In the genomic region with DNA sequence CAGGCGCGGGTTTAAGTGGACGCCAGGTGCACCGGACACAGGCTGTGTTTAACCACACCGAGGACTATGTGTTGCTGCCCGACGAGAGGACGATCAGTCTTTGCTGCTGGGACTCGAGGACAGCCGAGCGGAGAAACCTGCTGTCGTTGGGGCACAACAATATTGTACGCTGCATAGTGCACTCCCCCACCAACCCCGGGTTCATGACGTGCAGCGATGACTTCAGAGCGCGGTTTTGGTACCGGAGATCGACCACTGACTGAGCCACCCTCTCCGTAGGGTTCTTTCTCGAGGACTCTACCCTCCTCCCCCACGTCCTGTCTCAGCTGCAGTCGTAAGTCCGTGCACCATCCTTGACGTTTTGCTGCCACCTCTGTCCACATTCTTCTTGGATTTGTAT, we compare ENCODE assay signal across 15 cellular contexts. TPM values are rescaled to one million over a fixed set of nuclear protein-coding genes. Genes with fewer than 3 reads are reported as not detected.
DNase-seq lines count a peak whose midpoint lies in the region; ATAC-seq, FAIRE-seq and TF ChIP-seq lines count a peak whose summit lies in the region.
"Had no signal": no experiment of that assay in that cellular context is flagged by ENCODE, and none has a peak within 500 bp of the region (broad histone marks: within the 10 kb centered on the region; RNA-seq: fewer than 3 reads in every experiment).

No MANE protein-coding gene starts in this region.

- TF ChIP-seq CTCF in HepG2 (CRISPR knock-in tag; IDR thresholded peaks at IDR 0.05) (no peak), right lobe of liver (IDR thresholded peaks at IDR 0.05) (no peak)

- DNase-seq in activated CD4-positive, alpha-beta T cell treated with anti-CD3 and anti-CD28 coated beads, Interleukin-2, amount 10 ng/mL, durations not matched to agents 7 days and 5 days: peak; percentile 64
- DNase-seq in activated CD4-positive, alpha-beta T cell treated with anti-CD3 and anti-CD28 coated beads, Interleukin-2, amount 50 U/mL, for 48 hours: no peak
- DNase-seq in HepG2 (ENCODE audit: low spot score) (no peak), right lobe of liver (no peak), HTR-8/SVneo (ENCODE audit: insufficient read length, low spot score) (no peak), mesenchymal stem cell (no peak), GDM1 (lab: John Stamatoyannopoulos, UW) (no peak)
- DNase-seq: 8988T, AML-193, DMS79, H7 had no signal

- no peak overlapping the region for H3K18ac ChIP-seq in mesenchymal stem cell (ENCODE audit: low read depth in 1 of 2, low read length in 2 of 2)

- H3K27ac ChIP-seq in HepG2 (ENCODE audit: extremely low read length, insufficient read depth, low read length): no peak overlapping the region
- no peak overlapping the region for H3K27ac ChIP-seq in right lobe of liver
- no peak overlapping the region for H3K27ac ChIP-seq in mesenchymal stem cell (ENCODE audit: low read length, poor library complexity, severe bottlenecking)
- H3K27ac ChIP-seq: BLaER1 had no signal

- intact Hi-C loops in HepG2 (cut with micrococcal nuclease; ENCODE audit: unreplicated experiment) (no loop called here), right lobe of liver (cut with DNase I) (no loop called here)

- peak overlapping the region; percentile 7 for H4K8ac ChIP-seq in mesenchymal stem cell (ENCODE audit: low read length)

- H4K20me1 ChIP-seq in HepG2 (ENCODE audit: insufficient read depth, low read length): peaks cover 11% of the 10 kb centered on the region

- H3K27ac Mint-ChIP-seq in activated CD4-positive, alpha-beta T cell treated with anti-CD3 and anti-CD28 coated beads, Interleukin-2, amount 10 ng/mL, durations not matched to agents 7 days and 5 days: peak overlapping the region; percentile 89
- H3K27ac Mint-ChIP-seq: GM23338 had no signal

- H3K4me3 Mint-ChIP-seq in activated CD4-positive, alpha-beta T cell treated with anti-CD3 and anti-CD28 coated beads, Interleukin-2, amount 10 ng/mL, durations not matched to agents 7 days and 5 days: peak overlapping the region; percentile 50
- H3K4me3 Mint-ChIP-seq: GM23338 had no signal

- TF ChIP-seq POLR2A in HepG2 (IDR thresholded peaks at IDR 0.05; ENCODE audit: insufficient read depth in 1 of 2, low read depth in 2 of 2, low read length in 2 of 2) (no peak), right lobe of liver (IDR thresholded peaks at IDR 0.05) (no peak)

- H3K9me3 ChIP-seq in HepG2 (ENCODE audit: low read length) (no peaks in the 10 kb centered on the region), right lobe of liver (no peaks in the 10 kb centered on the region), mesenchymal stem cell (ENCODE audit: control insufficient read depth, low read length) (no peaks in the 10 kb centered on the region)
- H3K9me3 ChIP-seq: BLaER1 had no signal

- H3K27me3 ChIP-seq in HepG2 (ENCODE audit: control insufficient read depth in 1 of 2, insufficient read depth in 2 of 2, low read length in 2 of 2) (no peaks in the 10 kb centered on the region), right lobe of liver (no peaks in the 10 kb centered on the region), mesenchymal stem cell (ENCODE audit: control insufficient read depth in 1 of 2, insufficient read depth in 1 of 2, low read length in 2 of 2) (no peaks in the 10 kb centered on the region)
- H3K27me3 ChIP-seq: BLaER1 had no signal

- H2BK120ac ChIP-seq in mesenchymal stem cell (ENCODE audit: low read depth, low read length): no peak overlapping the region

- no peak overlapping the region for H3K9ac ChIP-seq in HepG2 (ENCODE audit: insufficient read depth, low read depth, low read length)
- H3K9ac ChIP-seq in mesenchymal stem cell (ENCODE audit: low read length): no peak overlapping the region
- H3K9ac ChIP-seq: BLaER1 had no signal

- peaks cover 43% of the 10 kb centered on the region for H3K4me1 Mint-ChIP-seq in activated CD4-positive, alpha-beta T cell treated with anti-CD3 and anti-CD28 coated beads, Interleukin-2, amount 10 ng/mL, durations not matched to agents 7 days and 5 days
- H3K4me1 Mint-ChIP-seq: GM23338 had no signal

- no peak overlapping the region for H3K14ac ChIP-seq in mesenchymal stem cell (ENCODE audit: low read length in 2 of 2)

- no peak overlapping the region for H3K4ac ChIP-seq in mesenchymal stem cell (ENCODE audit: low read depth in 1 of 2, low read length in 2 of 2)

- H2AK5ac ChIP-seq in mesenchymal stem cell (ENCODE audit: low read length, severe bottlenecking): no peak overlapping the region

- ATAC-seq in HepG2 (no peak), right lobe of liver (no peak), HG03097 (IDR thresholded peaks at IDR 0.05; ENCODE audit: low FRiP score, unreplicated experiment) (no peak)
- ATAC-seq: GM23338 had no signal

- no peaks in the 10 kb centered on the region for H3K27me3 Mint-ChIP-seq in activated CD4-positive, alpha-beta T cell treated with anti-CD3 and anti-CD28 coated beads, Interleukin-2, amount 10 ng/mL, durations not matched to agents 7 days and 5 days

- no peak overlapping the region for H2BK12ac ChIP-seq in mesenchymal stem cell (ENCODE audit: low read length in 2 of 2)

- peaks cover 9% of the 10 kb centered on the region for H3K79me2 ChIP-seq in HepG2 (ENCODE audit: insufficient read depth, low read length)

- H3K79me1 ChIP-seq in mesenchymal stem cell (replicated peaks; ENCODE audit: low read length, poor library complexity, severe bottlenecking): peaks cover 24% of the 10 kb centered on the region

- H2AFZ ChIP-seq in HepG2 (ENCODE audit: low read length) (no peak overlapping the region), mesenchymal stem cell (ENCODE audit: low read depth, low read length) (no peak overlapping the region)
- H2AFZ ChIP-seq: GM23338 had no signal

- no peak overlapping the region for H3K23ac ChIP-seq in mesenchymal stem cell (ENCODE audit: low read length in 2 of 2)

- H3K36me3 Mint-ChIP-seq in activated CD4-positive, alpha-beta T cell treated with anti-CD3 and anti-CD28 coated beads, Interleukin-2, amount 10 ng/mL, durations not matched to agents 7 days and 5 days (ENCODE audit: low read depth): peaks cover 65% of the 10 kb centered on the region

- H3K4me1 ChIP-seq in HepG2 (ENCODE audit: insufficient read depth, low read length) (no peaks in the 10 kb centered on the region), right lobe of liver (no peaks in the 10 kb centered on the region), mesenchymal stem cell (ENCODE audit: control insufficient read depth, insufficient read depth, low read depth, low read length) (no peaks in the 10 kb centered on the region)
- H3K4me1 ChIP-seq: BLaER1 had no signal

- CTCF ChIA-PET in activated CD4-positive, alpha-beta T cell treated with anti-CD3 and anti-CD28 coated beads, Interleukin-2, amount 10 ng/mL, durations not matched to agents 7 days and 5 days (lab: Charles Lee): no interaction called here
- CTCF ChIA-PET in HepG2 (lab: Yijun Ruan, JAX; ENCODE audit: low intra/inter-chr PET ratio, low total read pairs): no interaction called here

- in situ Hi-C loops in HepG2 (cut with HindIII; ENCODE audit: extremely low pct_ligation_motif_present, low pct_unique_long_range_greater_than_20kb): no loop called here

- H4K91ac ChIP-seq in mesenchymal stem cell (ENCODE audit: low read length): no peak overlapping the region

- H3K4me3 ChIP-seq in HepG2 (replicated peaks in 1 of 3; ENCODE audit: insufficient read depth in 1 of 3, low read depth in 2 of 3, low read length in 3 of 3) (no peak overlapping the region), right lobe of liver (no peak overlapping the region), mesenchymal stem cell (ENCODE audit: insufficient read depth in 1 of 2, low read depth in 1 of 2, low read length in 2 of 2) (no peak overlapping the region)
- H3K4me3 ChIP-seq: BLaER1, GM23338 had no signal

- TF ChIP-seq RAD21 in HepG2 (CRISPR knock-in tag; IDR thresholded peaks at IDR 0.05): no peak

- 96% methylated on average over 26 of the region's 26 CpGs for WGBS in HepG2 (ENCODE audit: low lambda C conversion rate)
- 89% methylated on average over 14 of the region's 26 CpGs for WGBS in right lobe of liver (ENCODE audit: insufficient coverage, low coverage, low lambda C conversion rate, missing lambda C conversion rate)
- WGBS in mesenchymal stem cell: 97% methylated on average over 25 of the region's 26 CpGs

- FAIRE-seq in HepG2 (lab: Jason Lieb, UNC): no peak
- FAIRE-seq in HTR-8/SVneo (lab: Jason Lieb, UNC): peak; percentile 80
- FAIRE-seq: GM12891 had no signal

- POLR2A ChIA-PET in activated CD4-positive, alpha-beta T cell treated with anti-CD3 and anti-CD28 coated beads, Interleukin-2, amount 10 ng/mL, durations not matched to agents 7 days and 5 days (lab: Charles Lee): no interaction called here
- POLR2A ChIA-PET in HepG2 (lab: Yijun Ruan, JAX): no interaction called here

- TF ChIP-seq EP300 in HepG2 (IDR thresholded peaks at IDR 0.05; ENCODE audit: low read depth in 2 of 2, low read length in 2 of 2) (no peak), HepG2 (CRISPR knock-in tag; IDR thresholded peaks at IDR 0.05; ENCODE audit: borderline replicate concordance) (no peak)

- H3K4me2 ChIP-seq in HepG2 (ENCODE audit: low read depth, low read length) (no peak overlapping the region), mesenchymal stem cell (ENCODE audit: low read length, poor library complexity, severe bottlenecking) (no peak overlapping the region)
- H3K4me2 ChIP-seq: BLaER1, GM23338 had no signal

- no peak overlapping the region for H2BK5ac ChIP-seq in mesenchymal stem cell (ENCODE audit: low read depth, low read length, poor library complexity, severe bottlenecking)

- BruUV-seq in HepG2 (replicated peaks; lab: Mats Ljungman, UMichigan): no TSS peak

- H2BK15ac ChIP-seq in mesenchymal stem cell (ENCODE audit: low read depth, poor library complexity, severe bottlenecking): no peak overlapping the region

- no peaks in the 10 kb centered on the region for H3K9me3 Mint-ChIP-seq in activated CD4-positive, alpha-beta T cell treated with anti-CD3 and anti-CD28 coated beads, Interleukin-2, amount 10 ng/mL, durations not matched to agents 7 days and 5 days
- H3K9me3 Mint-ChIP-seq: GM23338 had no signal

- peaks cover 28 to 72% of the 10 kb centered on the region in 2 experiments for H3K36me3 ChIP-seq in HepG2 (replicated peaks in 1 of 2; ENCODE audit: control insufficient read depth in 1 of 2, insufficient read depth in 2 of 2, low read length in 2 of 2)
- H3K36me3 ChIP-seq in right lobe of liver: peaks cover 0 to 67% (median 32%) of the 10 kb centered on the region in 4 donors
- peaks cover 30 to 87% of the 10 kb centered on the region in 2 experiments for H3K36me3 ChIP-seq in mesenchymal stem cell (ENCODE audit: control insufficient read depth in 1 of 2, insufficient read depth in 2 of 2, low read depth in 1 of 2, low read length in 2 of 2)

RNA-seq across cellular contexts. Expression of a gene that starts 8.6 kb away (rescaled TPM):
- total RNA-seq in activated CD4-positive, alpha-beta T cell treated with anti-CD3 and anti-CD28 coated beads, Interleukin-2, amount 10 ng/mL, durations not matched to agents 7 days and 5 days: 1 to 10 TPM; 8.6 to 9.0 TPM
- total RNA-seq in HepG2 (2016; rRNA removed; fragmentation: Illumina TruSeq; extraction: Trizol) (0.38 and 0.49 TPM in 2 replicates), right lobe of liver (1 to 10 TPM in 2 of 6 experiments, under 1 TPM in 4; 0.66 to 2.1 (median 0.83) TPM)
- 0.09 TPM in 1 of 2 replicates, not detected in the other for total RNA-seq in HepG2 (2016; cell fraction: cytosol; rRNA removed; fragmentation: Illumina TruSeq; extraction: Trizol; ENCODE audit: low read depth)
- 0.28 and 0.35 TPM in 2 replicates for total RNA-seq in HepG2 (2016; cell fraction: insoluble cytoplasmic fraction; rRNA removed; fragmentation: Illumina TruSeq; extraction: Trizol)
- 0.17 and 0.31 TPM in 2 replicates for total RNA-seq in HepG2 (2016; cell fraction: membrane; rRNA removed; fragmentation: Illumina TruSeq; extraction: Trizol)
- total RNA-seq in HepG2 (2016; cell fraction: nucleus; rRNA removed; fragmentation: Illumina TruSeq; extraction: Trizol): 0.53 and 0.65 TPM in 2 replicates
- 0.17 and 0.25 TPM in 2 replicates for polyA plus RNA-seq in HepG2 (2011; rRNA removed)
- 0.10 and 0.17 TPM in 2 replicates for polyA plus RNA-seq in HepG2 (2011; cell fraction: cytosol; rRNA removed)
- 0.35 and 0.50 TPM in 2 replicates for polyA plus RNA-seq in HepG2 (2011; cell fraction: nucleus; rRNA removed)
- polyA plus RNA-seq in HepG2 (2012): 0.17 and 0.23 TPM in 2 replicates
- polyA plus RNA-seq in HepG2 (2016; cell fraction: cytosol; fragmentation: Illumina TruSeq; extraction: Trizol; ENCODE audit: low read depth): not detected in 2 replicates
- 0.30 and 0.41 TPM in 2 replicates for polyA plus RNA-seq in HepG2 (2016; cell fraction: insoluble cytoplasmic fraction; fragmentation: Illumina TruSeq; extraction: Trizol; ENCODE audit: low read depth)
- 0.06 and 0.08 TPM in 2 replicates for polyA plus RNA-seq in HepG2 (2016; cell fraction: membrane; fragmentation: Illumina TruSeq; extraction: Trizol; ENCODE audit: low read depth)
- 0.21 and 0.48 TPM in 2 replicates for polyA plus RNA-seq in HepG2 (2016; cell fraction: nucleus; fragmentation: Illumina TruSeq; extraction: Trizol; ENCODE audit: insufficient read depth, low read depth)
- 0.06 and 0.07 TPM in 2 replicates for polyA minus RNA-seq in HepG2 (2011; rRNA and poly(A)+ RNA removed; ENCODE audit: low replicate concordance)
- polyA minus RNA-seq in HepG2 (2011; cell fraction: cytosol; rRNA and poly(A)+ RNA removed): 0.26 TPM in 1 of 2 replicates, not detected in the other
- 0.26 and 0.50 TPM in 2 replicates for polyA minus RNA-seq in HepG2 (2011; cell fraction: nucleus; rRNA and poly(A)+ RNA removed)
- 0.14 TPM for polyA plus RNA-seq in mesenchymal stem cell (2013, experiment 1 of 2)
- 0.19 TPM for polyA plus RNA-seq in mesenchymal stem cell (2013, experiment 2 of 2)
- total RNA-seq: GM23338, H7 had no signal
- polyA plus RNA-seq: GM23338 had no signal

RNA-seq across cellular contexts. Expression of a gene that starts 11.0 kb away (rescaled TPM):
- 10 to 100 TPM; 61.8 to 62.4 TPM for total RNA-seq in activated CD4-positive, alpha-beta T cell treated with anti-CD3 and anti-CD28 coated beads, Interleukin-2, amount 10 ng/mL, durations not matched to agents 7 days and 5 days
- total RNA-seq in HepG2 (2016; rRNA removed; fragmentation: Illumina TruSeq; extraction: Trizol) (70.9 and 105 TPM in 2 replicates), right lobe of liver (10 to 100 TPM; 14.9 to 27.2 (median 16.6) TPM)
- total RNA-seq in HepG2 (2016; cell fraction: cytosol; rRNA removed; fragmentation: Illumina TruSeq; extraction: Trizol; ENCODE audit: low read depth): 17.0 and 17.9 TPM in 2 replicates
- total RNA-seq in HepG2 (2016; cell fraction: insoluble cytoplasmic fraction; rRNA removed; fragmentation: Illumina TruSeq; extraction: Trizol): 72.4 and 104 TPM in 2 replicates
- total RNA-seq in HepG2 (2016; cell fraction: membrane; rRNA removed; fragmentation: Illumina TruSeq; extraction: Trizol): 37.3 and 42.3 TPM in 2 replicates
- total RNA-seq in HepG2 (2016; cell fraction: nucleus; rRNA removed; fragmentation: Illumina TruSeq; extraction: Trizol): 53.7 and 58.2 TPM in 2 replicates
- polyA plus RNA-seq in HepG2 (2011; rRNA removed): 67.9 and 100 TPM in 2 replicates
- 63.9 and 67.0 TPM in 2 replicates for polyA plus RNA-seq in HepG2 (2011; cell fraction: cytosol; rRNA removed)
- polyA plus RNA-seq in HepG2 (2011; cell fraction: nucleus; rRNA removed): 63.5 and 65.1 TPM in 2 replicates
- 39.4 and 55.3 TPM in 2 replicates for polyA plus RNA-seq in HepG2 (2012)
- 8.4 and 10.8 TPM in 2 replicates for polyA plus RNA-seq in HepG2 (2016; cell fraction: cytosol; fragmentation: Illumina TruSeq; extraction: Trizol; ENCODE audit: low read depth)
- 89.9 and 97.0 TPM in 2 replicates for polyA plus RNA-seq in HepG2 (2016; cell fraction: insoluble cytoplasmic fraction; fragmentation: Illumina TruSeq; extraction: Trizol; ENCODE audit: low read depth)
- polyA plus RNA-seq in HepG2 (2016; cell fraction: membrane; fragmentation: Illumina TruSeq; extraction: Trizol; ENCODE audit: low read depth): 17.6 and 17.8 TPM in 2 replicates
- 76.3 and 78.8 TPM in 2 replicates for polyA plus RNA-seq in HepG2 (2016; cell fraction: nucleus; fragmentation: Illumina TruSeq; extraction: Trizol; ENCODE audit: insufficient read depth, low read depth)
- 186 and 265 TPM in 2 replicates for polyA minus RNA-seq in HepG2 (2011; rRNA and poly(A)+ RNA removed; ENCODE audit: low replicate concordance)
- 59.5 and 62.1 TPM in 2 replicates for polyA minus RNA-seq in HepG2 (2011; cell fraction: cytosol; rRNA and poly(A)+ RNA removed)
- polyA minus RNA-seq in HepG2 (2011; cell fraction: nucleus; rRNA and poly(A)+ RNA removed): 49.2 and 64.4 TPM in 2 replicates
- 22.0 TPM for polyA plus RNA-seq in mesenchymal stem cell (2013, experiment 1 of 2)
- polyA plus RNA-seq in mesenchymal stem cell (2013, experiment 2 of 2): 21.8 TPM

RNA-seq across cellular contexts. Expression of a gene that starts 11.4 kb away (rescaled TPM):
- 10 to 100 TPM; 73.6 to 83.0 TPM for total RNA-seq in activated CD4-positive, alpha-beta T cell treated with anti-CD3 and anti-CD28 coated beads, Interleukin-2, amount 10 ng/mL, durations not matched to agents 7 days and 5 days
- total RNA-seq in HepG2 (2016; rRNA removed; fragmentation: Illumina TruSeq; extraction: Trizol) (224 and 335 TPM in 2 replicates), right lobe of liver (1 to 10 TPM; 1.5 to 7.4 (median 2.5) TPM)
- 127 and 136 TPM in 2 replicates for total RNA-seq in HepG2 (2016; cell fraction: cytosol; rRNA removed; fragmentation: Illumina TruSeq; extraction: Trizol; ENCODE audit: low read depth)
- 218 and 331 TPM in 2 replicates for total RNA-seq in HepG2 (2016; cell fraction: insoluble cytoplasmic fraction; rRNA removed; fragmentation: Illumina TruSeq; extraction: Trizol)
- total RNA-seq in HepG2 (2016; cell fraction: membrane; rRNA removed; fragmentation: Illumina TruSeq; extraction: Trizol): 173 and 174 TPM in 2 replicates
- total RNA-seq in HepG2 (2016; cell fraction: nucleus; rRNA removed; fragmentation: Illumina TruSeq; extraction: Trizol): 85.9 and 90.8 TPM in 2 replicates
- 55.7 and 96.4 TPM in 2 replicates for polyA plus RNA-seq in HepG2 (2011; rRNA removed)
- polyA plus RNA-seq in HepG2 (2011; cell fraction: cytosol; rRNA removed): 60.3 and 70.8 TPM in 2 replicates
- 23.6 and 31.7 TPM in 2 replicates for polyA plus RNA-seq in HepG2 (2011; cell fraction: nucleus; rRNA removed)
- polyA plus RNA-seq in HepG2 (2012): 41.6 and 70.4 TPM in 2 replicates
- 36.5 and 39.6 TPM in 2 replicates for polyA plus RNA-seq in HepG2 (2016; cell fraction: cytosol; fragmentation: Illumina TruSeq; extraction: Trizol; ENCODE audit: low read depth)
- 285 and 289 TPM in 2 replicates for polyA plus RNA-seq in HepG2 (2016; cell fraction: insoluble cytoplasmic fraction; fragmentation: Illumina TruSeq; extraction: Trizol; ENCODE audit: low read depth)
- polyA plus RNA-seq in HepG2 (2016; cell fraction: membrane; fragmentation: Illumina TruSeq; extraction: Trizol; ENCODE audit: low read depth): 72.5 and 73.7 TPM in 2 replicates
- 111 and 116 TPM in 2 replicates for polyA plus RNA-seq in HepG2 (2016; cell fraction: nucleus; fragmentation: Illumina TruSeq; extraction: Trizol; ENCODE audit: insufficient read depth, low read depth)
- 63.7 and 146 TPM in 2 replicates for polyA minus RNA-seq in HepG2 (2011; rRNA and poly(A)+ RNA removed; ENCODE audit: low replicate concordance)
- 43.1 and 61.1 TPM in 2 replicates for polyA minus RNA-seq in HepG2 (2011; cell fraction: cytosol; rRNA and poly(A)+ RNA removed)
- 25.4 and 35.1 TPM in 2 replicates for polyA minus RNA-seq in HepG2 (2011; cell fraction: nucleus; rRNA and poly(A)+ RNA removed)
- polyA plus RNA-seq in mesenchymal stem cell (2013, experiment 1 of 2): 13.9 TPM
- 13.9 TPM for polyA plus RNA-seq in mesenchymal stem cell (2013, experiment 2 of 2)

RNA-seq across cellular contexts. Expression of a gene that starts 44.7 kb away (rescaled TPM):
- total RNA-seq in activated CD4-positive, alpha-beta T cell treated with anti-CD3 and anti-CD28 coated beads, Interleukin-2, amount 10 ng/mL, durations not matched to agents 7 days and 5 days: 1 to 10 TPM; 8.4 to 9.7 TPM
- total RNA-seq in HepG2 (2016; rRNA removed; fragmentation: Illumina TruSeq; extraction: Trizol): 75.9 and 88.4 TPM in 2 replicates
- 43.4 and 46.3 TPM in 2 replicates for total RNA-seq in HepG2 (2016; cell fraction: cytosol; rRNA removed; fragmentation: Illumina TruSeq; extraction: Trizol; ENCODE audit: low read depth)
- total RNA-seq in HepG2 (2016; cell fraction: insoluble cytoplasmic fraction; rRNA removed; fragmentation: Illumina TruSeq; extraction: Trizol): 80.4 and 87.7 TPM in 2 replicates
- 112 and 113 TPM in 2 replicates for total RNA-seq in HepG2 (2016; cell fraction: membrane; rRNA removed; fragmentation: Illumina TruSeq; extraction: Trizol)
- 48.9 and 57.6 TPM in 2 replicates for total RNA-seq in HepG2 (2016; cell fraction: nucleus; rRNA removed; fragmentation: Illumina TruSeq; extraction: Trizol)
- 107 and 111 TPM in 2 replicates for polyA plus RNA-seq in HepG2 (2011; rRNA removed)
- 81.6 and 121 TPM in 2 replicates for polyA plus RNA-seq in HepG2 (2011; cell fraction: cytosol; rRNA removed)
- 21.7 and 28.8 TPM in 2 replicates for polyA plus RNA-seq in HepG2 (2011; cell fraction: nucleus; rRNA removed)
- polyA plus RNA-seq in HepG2 (2012): 87.6 and 100 TPM in 2 replicates
- 74.9 and 84.3 TPM in 2 replicates for polyA plus RNA-seq in HepG2 (2016; cell fraction: cytosol; fragmentation: Illumina TruSeq; extraction: Trizol; ENCODE audit: low read depth)
- 128 and 133 TPM in 2 replicates for polyA plus RNA-seq in HepG2 (2016; cell fraction: insoluble cytoplasmic fraction; fragmentation: Illumina TruSeq; extraction: Trizol; ENCODE audit: low read depth)
- 136 and 137 TPM in 2 replicates for polyA plus RNA-seq in HepG2 (2016; cell fraction: membrane; fragmentation: Illumina TruSeq; extraction: Trizol; ENCODE audit: low read depth)
- 94.3 and 100 TPM in 2 replicates for polyA plus RNA-seq in HepG2 (2016; cell fraction: nucleus; fragmentation: Illumina TruSeq; extraction: Trizol; ENCODE audit: insufficient read depth, low read depth)
- 14.9 and 72.3 TPM in 2 replicates for polyA minus RNA-seq in HepG2 (2011; rRNA and poly(A)+ RNA removed; ENCODE audit: low replicate concordance)
- 60.3 and 67.3 TPM in 2 replicates for polyA minus RNA-seq in HepG2 (2011; cell fraction: cytosol; rRNA and poly(A)+ RNA removed)
- polyA minus RNA-seq in HepG2 (2011; cell fraction: nucleus; rRNA and poly(A)+ RNA removed): 45.2 and 49.0 TPM in 2 replicates
- 10 to 100 TPM; 31.6 to 66.5 (median 42.8) TPM for total RNA-seq in right lobe of liver
- polyA plus RNA-seq in mesenchymal stem cell (2013, experiment 1 of 2): 30.8 TPM
- polyA plus RNA-seq in mesenchymal stem cell (2013, experiment 2 of 2): 31.8 TPM

Comparison
In these comparisons a context has a peak if more than half of its experiments do, and no peak if none do; other contexts are left out.
1. RNA of a gene that starts 11.4 kb away (total RNA-seq): 85.9 to 335 TPM in HepG2 and 73.6 to 83.0 TPM in activated CD4-positive, alpha-beta T cell treated with anti-CD3 and anti-CD28 coated beads, Interleukin-2, amount 10 ng/mL, durations not matched to agents 7 days and 5 days; 1.5 to 7.4 TPM in right lobe of liver; every median in the first group is over 4 times any median in the second.